Comparison of ENCODE assay signal across 17 cellular contexts in genomic region chr14:83707056-83707455, GRCh38.
DNase-seq lines count a peak whose midpoint lies in the region; ATAC-seq, FAIRE-seq and TF ChIP-seq lines count a peak whose summit lies in the region.
"Had no signal": no experiment of that assay in that cellular context is flagged by ENCODE, and none has a peak within 500 bp of the region (broad histone marks: within the 10 kb centered on the region; RNA-seq: fewer than 3 reads in every experiment).

No MANE protein-coding gene starts in this region.

- DNase-seq in HS-27A (ENCODE audit: low read depth) (peak; percentile 2), PC-3 (peak; percentile 20), epithelial cell of esophagus (ENCODE audit: low read depth) (peak; percentile 69), kidney glomerular epithelial cell (lab: John Stamatoyannopoulos, UW) (no peak), HTR-8/SVneo (ENCODE audit: insufficient read length, low spot score) (no peak)
- no peak for DNase-seq in activated CD4-positive, alpha-beta memory T cell treated with anti-CD3 and anti-CD28 coated beads for 36 hours
- DNase-seq in activated CD4-positive, alpha-beta T cell treated with anti-CD3 and anti-CD28 coated beads for 4 hours, result no peak
- DNase-seq: C1 segment of cervical spinal cord, DMS79 treated with DMSO at 0.1 percent for 48 hours, GF-D8, NCI-H2029 treated with DMSO at 0.1 percent for 48 hours had no signal

- H3K9me3 ChIP-seq in PC-3 (ENCODE audit: low read length) (0 out of 2 replicates have a peak, but pooled peaks cover 3% of the 10 kb centered on the region), neuron (ENCODE audit: low read length) (no peaks in the 10 kb centered on the region)
- H3K9me3 ChIP-seq: A549, SJSA1 had no signal

- H3K36me3 ChIP-seq in PC-3 (ENCODE audit: low read depth, low read length) (no peaks in the 10 kb centered on the region), neuron (ENCODE audit: insufficient read depth, low read length) (no peaks in the 10 kb centered on the region)
- H3K36me3 ChIP-seq: SJSA1 had no signal

- H3K27ac ChIP-seq in PC-3 (ENCODE audit: low read length), result no peak overlapping the region
- H3K27ac ChIP-seq: A549, SJSA1 had no signal

- no peaks in the 10 kb centered on the region for H3F3A ChIP-seq in PC-3 (ENCODE audit: low read length, unreplicated experiment)

- no peaks in the 10 kb centered on the region for H3K9me2 ChIP-seq in PC-3 (replicated peaks; ENCODE audit: low read length)

- no peaks in the 10 kb centered on the region for H4K20me1 ChIP-seq in PC-3 (ENCODE audit: low read length)

- H3K27me3 Mint-ChIP-seq in activated CD4-positive, alpha-beta memory T cell treated with anti-CD3 and anti-CD28 coated beads for 36 hours, result no peaks in the 10 kb centered on the region

- H3K36me3 Mint-ChIP-seq in activated CD4-positive, alpha-beta memory T cell treated with anti-CD3 and anti-CD28 coated beads for 36 hours, result no peaks in the 10 kb centered on the region

- H3K27me3 ChIP-seq in PC-3 (ENCODE audit: low read length), result no peaks in the 10 kb centered on the region
- no peaks in the 10 kb centered on the region for H3K27me3 ChIP-seq in neuron (ENCODE audit: insufficient read depth, low read length)
- H3K27me3 ChIP-seq: SJSA1 had no signal

- H3K9me3 Mint-ChIP-seq in activated CD4-positive, alpha-beta memory T cell treated with anti-CD3 and anti-CD28 coated beads for 36 hours, result peaks cover 15% of the 10 kb centered on the region

- no peaks in the 10 kb centered on the region for H3K79me2 ChIP-seq in PC-3 (ENCODE audit: low read length)

- H3K4me2 ChIP-seq in PC-3 (ENCODE audit: low read length), result no peak overlapping the region
- H3K4me2 ChIP-seq: A549 had no signal

- H3K4me1 ChIP-seq in PC-3 (ENCODE audit: insufficient read depth, low read length) (no peaks in the 10 kb centered on the region), neuron (ENCODE audit: insufficient read depth, low read length) (peaks cover 16% of the 10 kb centered on the region)
- H3K4me1 ChIP-seq: A549, SJSA1 had no signal

- CTCF ChIA-PET in PC-3 (lab: Charles Lee), result no interaction called here
- CTCF ChIA-PET in activated CD4-positive, alpha-beta memory T cell treated with anti-CD3 and anti-CD28 coated beads for 36 hours (lab: Charles Lee), result no interaction called here

- no peak overlapping the region for H3K4me3 Mint-ChIP-seq in activated CD4-positive, alpha-beta memory T cell treated with anti-CD3 and anti-CD28 coated beads for 36 hours

- no peak for ATAC-seq in PC-3
- ATAC-seq: A549, HCT116 had no signal

- TF ChIP-seq CTCF in PC-3 (conservative IDR thresholded peaks at IDR 0.05; ENCODE audit: low read depth, low read length), result no peak
- TF ChIP-seq CTCF in epithelial cell of esophagus (IDR thresholded peaks at IDR 0.05; ENCODE audit: insufficient read depth, low read depth, low read length, missing control alignments), result no peak

- H3K4me1 Mint-ChIP-seq in activated CD4-positive, alpha-beta memory T cell treated with anti-CD3 and anti-CD28 coated beads for 36 hours (ENCODE audit: low read depth), result no peaks in the 10 kb centered on the region

- intact Hi-C loops in PC-3 (cut with micrococcal nuclease), result no loop called here
- intact Hi-C loops in activated CD4-positive, alpha-beta memory T cell treated with anti-CD3 and anti-CD28 coated beads for 36 hours (cut with micrococcal nuclease), result no loop called here

- BruUV-seq in PC-3 (replicated peaks; lab: Mats Ljungman, UMichigan), result no TSS peak

- H2AFZ ChIP-seq in PC-3 (ENCODE audit: low read length) (no peak overlapping the region), neuron (ENCODE audit: low read depth, low read length) (peak overlapping the region; percentile 3)

- H3K4me3 ChIP-seq in PC-3 (ENCODE audit: low read length), result no peak overlapping the region
- no peak overlapping the region for H3K4me3 ChIP-seq in epithelial cell of esophagus (ENCODE audit: low read length)
- no peak overlapping the region for H3K4me3 ChIP-seq in neuron (ENCODE audit: low read length)
- H3K4me3 ChIP-seq: A549, SJSA1 had no signal

- no peak overlapping the region for H3K27ac Mint-ChIP-seq in activated CD4-positive, alpha-beta memory T cell treated with anti-CD3 and anti-CD28 coated beads for 36 hours

- POLR2A ChIA-PET in PC-3 (lab: Charles Lee; ENCODE audit: unreplicated experiment), result no interaction called here
- POLR2A ChIA-PET in activated CD4-positive, alpha-beta memory T cell treated with anti-CD3 and anti-CD28 coated beads for 36 hours (lab: Charles Lee), result no interaction called here

- H3K9ac ChIP-seq in PC-3 (ENCODE audit: low read length), result no peak overlapping the region

- FAIRE-seq in HTR-8/SVneo (lab: Jason Lieb, UNC), result no peak
- FAIRE-seq: A549, GM12891, GM18507 had no signal

Comparison
In these comparisons a context has a peak if more than half of its experiments do, and no peak if none do; other contexts are left out.
1. DNase-seq: peak in HS-27A (single experiment), PC-3 (single experiment) and epithelial cell of esophagus (single experiment); none in kidney glomerular epithelial cell (single experiment), activated CD4-positive, alpha-beta memory T cell treated with anti-CD3 and anti-CD28 coated beads for 36 hours (single experiment), HTR-8/SVneo (single experiment) and activated CD4-positive, alpha-beta T cell treated with anti-CD3 and anti-CD28 coated beads for 4 hours (0 of 2).